9 cellular contexts compared by ENCODE assay signal in the genomic region with DNA sequence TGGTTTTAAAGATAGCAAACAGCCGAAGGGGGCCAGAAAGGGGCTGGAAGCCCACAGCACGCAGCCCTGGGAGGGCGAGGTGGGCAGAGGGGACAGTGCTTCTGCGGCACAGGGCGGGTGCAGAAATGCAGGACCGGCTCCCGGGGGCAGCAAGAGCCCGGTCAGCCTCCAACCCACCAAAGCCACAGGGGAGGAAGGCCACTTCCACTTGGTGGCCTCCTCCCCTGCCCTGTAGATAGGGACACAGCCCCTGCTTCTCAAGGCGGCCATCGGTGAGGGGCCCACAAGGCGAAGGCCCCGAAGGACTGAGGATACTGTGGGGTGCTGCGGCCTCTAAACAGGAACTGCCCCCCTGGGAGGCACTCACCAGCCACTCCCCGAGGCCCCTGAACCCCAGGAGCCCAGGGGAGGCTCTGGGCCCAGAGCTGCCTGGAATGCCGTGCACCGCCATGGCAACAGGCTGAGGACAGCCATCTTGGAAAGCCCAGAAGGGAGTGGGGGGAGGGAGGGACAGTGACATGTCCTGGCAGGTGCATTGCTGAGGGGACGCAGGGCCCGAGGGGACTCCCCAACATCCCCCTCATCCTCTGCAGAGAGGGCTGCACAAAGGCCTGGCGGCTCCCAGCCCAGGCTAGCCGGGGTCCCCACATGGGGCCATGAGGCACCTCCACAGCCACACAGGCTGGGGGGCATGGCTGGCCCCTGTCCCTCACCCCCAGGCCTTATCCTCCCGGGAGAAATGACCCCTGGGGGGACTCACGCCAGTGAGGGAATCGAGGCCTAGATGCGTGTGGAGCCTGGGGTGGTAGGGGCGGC.
A peak's percentile ranks its signal among the peaks of the same experiment; 100 is the strongest.
DNase-seq lines count a peak whose midpoint lies in the region; ATAC-seq, FAIRE-seq and TF ChIP-seq lines count a peak whose summit lies in the region.
"Had no signal": no experiment of that assay in that cellular context is flagged by ENCODE, and none has a peak within 500 bp of the region (broad histone marks: within the 10 kb centered on the region; RNA-seq: fewer than 3 reads in every experiment).

No MANE protein-coding gene starts in this region.

- H3K4me1 ChIP-seq in Karpas-422 (ENCODE audit: low read length) (peaks cover 45% of the 10 kb centered on the region), H1 (replicated peaks in 1 of 4; ENCODE audit: control insufficient read depth in 3 of 4, insufficient read depth in 4 of 4, low read length in 3 of 4) (peaks cover 0 to 8% (median 0%) of the 10 kb centered on the region in 4 experiments; a peak in 2 of 7 replicates), rectal smooth muscle tissue (ENCODE audit: control insufficient read depth, insufficient read depth, low read length) (peaks cover 39% of the 10 kb centered on the region)

- H2AFZ ChIP-seq in Karpas-422 (ENCODE audit: low read length) (no peak overlapping the region), H1 (ENCODE audit: low read length) (no peak overlapping the region)

- POLR2A ChIA-PET in H1 (lab: Charles Lee; ENCODE audit: partially characterized antibody), result no interaction called here
- POLR2A ChIA-PET in WTC11 (lab: Charles Lee), result interaction anchor here (1.1 kb wide), 1 partner anchor 10 kb away, joined by 3 read pairs; no protein-coding TSS in a partner anchor

- no peak overlapping the region for H4K8ac ChIP-seq in H1 (ENCODE audit: extremely low read depth, insufficient read depth, low read length)

- TF ChIP-seq POLR2A in H1 (IDR thresholded peaks at IDR 0.05; ENCODE audit: control extremely low read depth in 1 of 2, low read depth in 2 of 2, low read length in 2 of 2), result no peak

- no peak overlapping the region for H3K14ac ChIP-seq in H1 (ENCODE audit: insufficient read length)

- H4K20me1 ChIP-seq in Karpas-422 (ENCODE audit: insufficient read depth, low read depth, low read length) (no peaks in the 10 kb centered on the region; the same call in none of the 2 replicates), H1 (replicated peaks in 1 of 2; ENCODE audit: control insufficient read depth in 1 of 2, insufficient read depth in 2 of 2, low read length in 2 of 2) (peaks cover 9 to 13% of the 10 kb centered on the region in 2 experiments)

- H3K36me3 ChIP-seq in Karpas-422 (ENCODE audit: insufficient read depth, low read length), result 0 out of 2 replicates have a peak, but pooled peaks cover 5% of the 10 kb centered on the region
- H3K36me3 ChIP-seq in H1 (ENCODE audit: control insufficient read depth in 2 of 4, insufficient read depth in 4 of 4, low read length in 3 of 4), result peaks cover 0 to 15% (median 6%) of the 10 kb centered on the region in 4 experiments; a peak in 5 of 8 replicates
- H3K36me3 ChIP-seq in rectal smooth muscle tissue (ENCODE audit: control insufficient read depth, insufficient read depth, low read length), result peaks cover 14% of the 10 kb centered on the region

- H3K23ac ChIP-seq in H1 (ENCODE audit: insufficient read length), result no peak overlapping the region

- H2BK15ac ChIP-seq in H1 (ENCODE audit: low read length), result no peak overlapping the region

- no peak overlapping the region for H4K5ac ChIP-seq in H1 (ENCODE audit: insufficient read length, low read depth, low read length)

- CTCF ChIA-PET in H1 (lab: Charles Lee; ENCODE audit: partially characterized antibody) (interaction anchor here (0.9 to 1.1 kb wide), 4 partner anchors 18 to 258 kb away, joined by 3 to 4 read pairs (median 4); no protein-coding TSS in a partner anchor), WTC11 (lab: Charles Lee) (interaction anchor here (1.5 kb wide), 1 partner anchor 58 kb away, joined by 3 read pairs; no protein-coding TSS in a partner anchor)

- no peak overlapping the region for H3K4me3 Mint-ChIP-seq in WTC11

- no peak for ATAC-seq in GM21447 (IDR thresholded peaks at IDR 0.05; ENCODE audit: unreplicated experiment)
- no peak for ATAC-seq in omental fat pad (ENCODE audit: low FRiP score)
- no peak for ATAC-seq in WTC11

- no peak overlapping the region for H3K27ac Mint-ChIP-seq in WTC11

- TF ChIP-seq CTCF in GM12864 (IDR thresholded peaks at IDR 0.05; ENCODE audit: low read depth, low read length, missing control alignments) (no peak), H1 (IDR thresholded peaks at IDR 0.05; ENCODE audit: control extremely low read depth in 1 of 3, insufficient read depth in 1 of 3, low read depth in 1 of 3, low read length in 3 of 3) (no peak), omental fat pad (IDR thresholded peaks at IDR 0.05) (no peak), WTC11 (IDR thresholded peaks at IDR 0.05) (no peak)

- no peak overlapping the region for H3K4ac ChIP-seq in H1 (replicated peaks; ENCODE audit: insufficient read length, low read depth, low read length)

- TF ChIP-seq RAD21 in H1 (IDR thresholded peaks at IDR 0.05 in 1 of 2, conservative IDR thresholded peaks at IDR 0.05 in 1 of 2; ENCODE audit: low read depth in 2 of 2, low read length in 2 of 2), result no peak

- peak overlapping the region; percentile 35; the same call in 1 of the 2 replicates for H2BK5ac ChIP-seq in H1 (ENCODE audit: low read depth, low read length)

- H3K23me2 ChIP-seq in H1 (ENCODE audit: low read depth, low read length), result no peaks in the 10 kb centered on the region

- H3K27me3 Mint-ChIP-seq in WTC11 (ENCODE audit: low read depth), result no peaks in the 10 kb centered on the region

- H3K9ac ChIP-seq in Karpas-422 (ENCODE audit: low read length), result peak overlapping the region; percentile 38; the same call in 1 of the 2 replicates
- no peak overlapping the region for H3K9ac ChIP-seq in H1 (replicated peaks in 1 of 4; ENCODE audit: extremely low read depth in 1 of 4, low read depth in 3 of 4, low read length in 3 of 4)
- peak overlapping the region; percentile 45 for H3K9ac ChIP-seq in rectal smooth muscle tissue (ENCODE audit: low read length)

- peaks cover 43% of the 10 kb centered on the region for H3K79me2 ChIP-seq in Karpas-422 (ENCODE audit: low read length)
- H3K79me2 ChIP-seq in H1 (ENCODE audit: control insufficient read depth in 1 of 2, insufficient read depth in 2 of 2, low read length in 2 of 2), result peaks cover 0 to 3% of the 10 kb centered on the region in 2 experiments; a peak in 1 of 4 replicates

- no peak overlapping the region for H3K18ac ChIP-seq in H1 (ENCODE audit: extremely low read depth, low read length)

- peaks cover 18% of the 10 kb centered on the region; the same call in 1 of the 2 replicates for H3K36me3 Mint-ChIP-seq in WTC11

- H3K4me3 ChIP-seq in GM12864 (ENCODE audit: low read depth, low read length), result peak overlapping the region; percentile 25
- no peak overlapping the region for H3K4me3 ChIP-seq in Karpas-422 (ENCODE audit: low read length)
- no peak overlapping the region for H3K4me3 ChIP-seq in H1 (ENCODE audit: extremely low read depth in 1 of 4, insufficient read depth in 2 of 4, low read depth in 3 of 4, low read length in 4 of 4)
- peak overlapping the region; percentile 30 for H3K4me3 ChIP-seq in rectal smooth muscle tissue (ENCODE audit: low read length)

- no peak for DNase-seq in GM12864 (ENCODE audit: low read depth)
- no peak for DNase-seq in Karpas-422
- no peak for DNase-seq in H1 (ENCODE audit: low read depth in 1 of 2, low spot score in 2 of 2)
- no peak for DNase-seq in omental fat pad (ENCODE audit: low spot score)
- no peak for DNase-seq in C1 segment of cervical spinal cord (lab: John Stamatoyannopoulos, UW)
- DNase-seq in WTC11 (ENCODE audit: low spot score), result no peak

- 95% methylated on average over 23 of the region's 25 CpGs; no CpG with 5 or more reads in 1 of the 2 experiments for WGBS in H1 (ENCODE audit: extremely low coverage in 1 of 2, insufficient coverage in 1 of 2, insufficient read length in 1 of 2, insufficient replicate concordance in 2 of 2, low coverage in 1 of 2, low lambda C conversion rate in 2 of 2, missing lambda C conversion rate in 1 of 2), 2 experiments

- H2BK12ac ChIP-seq in H1 (ENCODE audit: low read depth, low read length), result no peak overlapping the region

- no peaks in the 10 kb centered on the region for H3K9me2 ChIP-seq in Karpas-422 (replicated peaks; ENCODE audit: insufficient read depth, low read length)

- peaks cover 11% of the 10 kb centered on the region for H3K79me1 ChIP-seq in H1 (ENCODE audit: low read depth, low read length)

- no peak for TF ChIP-seq EP300 in H1 (IDR thresholded peaks at IDR 0.05; ENCODE audit: borderline replicate concordance in 1 of 2, low read depth in 2 of 2, low read length in 2 of 2)

- no peaks in the 10 kb centered on the region for H3K27me3 ChIP-seq in Karpas-422 (ENCODE audit: low read length)
- no peaks in the 10 kb centered on the region for H3K27me3 ChIP-seq in H1 (replicated peaks in 1 of 4; ENCODE audit: control insufficient read depth in 3 of 4, extremely low read depth in 1 of 4, insufficient read depth in 3 of 4, low read length in 3 of 4)
- no peaks in the 10 kb centered on the region for H3K27me3 ChIP-seq in rectal smooth muscle tissue (ENCODE audit: control insufficient read depth, insufficient read depth, low read length)

- H3K4me1 Mint-ChIP-seq in WTC11, result peaks cover 13% of the 10 kb centered on the region

- no peak overlapping the region for H2AK5ac ChIP-seq in H1 (ENCODE audit: low read depth, low read length)

- no peaks in the 10 kb centered on the region for H3K9me3 Mint-ChIP-seq in WTC11

- H3K56ac ChIP-seq in H1 (replicated peaks; ENCODE audit: insufficient read length, low read depth, low read length), result no peak overlapping the region

- no peak overlapping the region for H2BK120ac ChIP-seq in H1 (replicated peaks; ENCODE audit: low read depth, low read length)

- no peak overlapping the region for H4K91ac ChIP-seq in H1 (replicated peaks; ENCODE audit: insufficient read length, low read length)

- H3K9me3 ChIP-seq in Karpas-422 (ENCODE audit: low read length) (no peaks in the 10 kb centered on the region), H1 (ENCODE audit: insufficient read depth in 2 of 2, low read depth in 1 of 2, low read length in 1 of 2) (no peaks in the 10 kb centered on the region)

- H2BK20ac ChIP-seq in H1 (ENCODE audit: low read length), result no peak overlapping the region

- no peak for FAIRE-seq in H1 (lab: Jason Lieb, UNC)
- FAIRE-seq: G401.6 had no signal

- H3K4me2 ChIP-seq in Karpas-422 (ENCODE audit: low read depth, low read length, poor library complexity, severe bottlenecking) (no peak overlapping the region), H1 (ENCODE audit: insufficient read depth in 1 of 2, low read depth in 2 of 2, low read length in 2 of 2) (no peak overlapping the region)

- peak overlapping the region; percentile 65 for H3K27ac ChIP-seq in Karpas-422 (ENCODE audit: low read length)
- H3K27ac ChIP-seq in H1 (ENCODE audit: low read depth, low read length), result no peak overlapping the region
- H3K27ac ChIP-seq in rectal smooth muscle tissue (ENCODE audit: low read depth, low read length), result peak overlapping the region; percentile 74

TF ChIP-seq in H1, 55 proteins besides CTCF, POLR2A, EP300 and RAD21 (continues in another document):
- peak; percentile 45; the same call in 1 of the 2 replicates for TF ChIP-seq TEAD4 (IDR thresholded peaks at IDR 0.05; ENCODE audit: low read depth, low read length)
- TF ChIP-seq NANOG (IDR thresholded peaks at IDR 0.05; ENCODE audit: insufficient read depth, low read depth, low read length, poor library complexity, severe bottlenecking), result no peak

Comparison
In these comparisons a context has a peak if more than half of its experiments do, and no peak if none do; other contexts are left out.
1. H3K4me3 ChIP-seq: peak in GM12864 (single experiment) and rectal smooth muscle tissue (single experiment); none in Karpas-422 (single experiment) and H1 (0 of 4).
2. H3K9ac ChIP-seq: peak in Karpas-422 (single experiment) and rectal smooth muscle tissue (single experiment); none in H1 (0 of 4).